14 cellular contexts compared by ENCODE assay signal in the genomic region with DNA sequence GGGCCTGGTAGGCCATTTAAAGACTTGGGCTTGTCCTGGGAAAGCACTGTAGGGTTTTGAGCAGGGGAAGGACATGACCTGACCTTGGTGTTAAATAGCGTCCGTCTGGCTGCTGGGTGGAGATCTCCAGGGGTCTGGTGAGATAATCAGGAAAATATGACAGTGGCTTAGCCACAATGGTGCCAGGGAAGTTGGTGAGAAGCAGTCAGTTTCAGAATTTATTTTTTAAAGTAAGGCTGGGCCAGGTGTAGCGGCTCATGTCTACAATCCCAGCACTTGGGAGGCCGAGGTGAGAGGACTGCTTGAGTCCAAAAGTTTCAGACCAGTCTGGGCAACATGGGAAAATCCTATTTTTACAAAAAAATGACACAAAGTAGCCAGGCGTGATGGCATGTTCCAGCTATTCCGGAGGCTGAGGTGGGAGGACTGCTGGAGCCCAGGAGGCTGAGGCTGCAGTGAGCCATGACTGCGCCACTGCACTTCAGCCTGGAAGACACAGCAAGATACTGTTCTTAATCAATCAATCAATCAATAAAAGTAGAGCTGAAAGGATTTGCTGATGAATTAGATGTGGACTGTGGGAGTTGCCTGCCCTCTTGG. TPM values are rescaled to one million over a fixed set of nuclear protein-coding genes. Genes with fewer than 3 reads are reported as not detected.
DNase-seq lines count a peak whose midpoint lies in the region; ATAC-seq, FAIRE-seq and TF ChIP-seq lines count a peak whose summit lies in the region.
"Had no signal": no experiment of that assay in that cellular context is flagged by ENCODE, and none has a peak within 500 bp of the region (broad histone marks: within the 10 kb centered on the region; RNA-seq: fewer than 3 reads in every experiment).

No MANE protein-coding gene starts in this region.

- H3K27ac ChIP-seq in HepG2 (ENCODE audit: extremely low read length, insufficient read depth, low read length) (peak overlapping the region; percentile 55), right lobe of liver (no peak overlapping the region), mesendoderm (ENCODE audit: low read depth, low read length) (no peak overlapping the region)
- H3K27ac ChIP-seq: colonic mucosa, HL-60 had no signal

- H3K4me2 ChIP-seq in HepG2 (ENCODE audit: low read depth, low read length) (peak overlapping the region; percentile 2; the same call in 1 of the 2 replicates), mesendoderm (ENCODE audit: low read length) (no peak overlapping the region)

- DNase-seq in HepG2 (ENCODE audit: low spot score) = no peak
- DNase-seq in right lobe of liver = no peak
- DNase-seq in activated CD8-positive, alpha-beta T cell treated with anti-CD3 and anti-CD28 coated beads, Interleukin-2, amount 10 ng/mL, durations not matched to agents 7 days and 5 days = no peak
- DNase-seq in mesendoderm = no peak
- DNase-seq in GM12892 (ENCODE audit: insufficient read length) = no peak
- DNase-seq in NCI-H1436 treated with DMSO at 0.1 percent for 48 hours (lab: John Stamatoyannopoulos, UW) = no peak
- DNase-seq in germinal center (ENCODE audit: low spot score) = no peak
- DNase-seq in GM20000 (ENCODE audit: low spot score) = no peak
- DNase-seq: activated effector memory CD4-positive, alpha-beta T cell treated with Interleukin-2 at 50 U/mL for 16 hours; colonic mucosa; islet precursor cell had no signal

- no peaks in the 10 kb centered on the region for H3K27me3 Mint-ChIP-seq in activated CD8-positive, alpha-beta T cell treated with anti-CD3 and anti-CD28 coated beads, Interleukin-2, amount 10 ng/mL, durations not matched to agents 7 days and 5 days (ENCODE audit: low read depth)

- no peak; a peak in 1 of 4 replicates for TF ChIP-seq POLR2A in HepG2 (IDR thresholded peaks at IDR 0.05; ENCODE audit: insufficient read depth in 1 of 2, low read depth in 2 of 2, low read length in 2 of 2)
- TF ChIP-seq POLR2A in right lobe of liver (IDR thresholded peaks at IDR 0.05) = no peak
- no peak for TF ChIP-seq POLR2A in GM12892 (IDR thresholded peaks at IDR 0.05; ENCODE audit: low read depth, low read length)

- H2BK120ac ChIP-seq in mesendoderm (ENCODE audit: low read depth, low read length) = no peak overlapping the region

- no peak overlapping the region for H3K18ac ChIP-seq in mesendoderm (ENCODE audit: low read length)

- no peak overlapping the region for H2AFZ ChIP-seq in HepG2 (ENCODE audit: low read length)

- H2BK15ac ChIP-seq in mesendoderm (replicated peaks; ENCODE audit: low read depth) = no peak overlapping the region

- H3K4me3 ChIP-seq in HepG2 (replicated peaks in 1 of 3; ENCODE audit: insufficient read depth in 1 of 3, low read depth in 2 of 3, low read length in 3 of 3) = no peak overlapping the region
- H3K4me3 ChIP-seq in right lobe of liver = no peak overlapping the region
- no peak overlapping the region for H3K4me3 ChIP-seq in mesendoderm (ENCODE audit: low read length)
- H3K4me3 ChIP-seq: colonic mucosa had no signal

- H3K36me3 Mint-ChIP-seq in activated CD8-positive, alpha-beta T cell treated with anti-CD3 and anti-CD28 coated beads, Interleukin-2, amount 10 ng/mL, durations not matched to agents 7 days and 5 days (ENCODE audit: low read depth) = peaks cover 82% of the 10 kb centered on the region

- BruUV-seq in HepG2 (replicated peaks; lab: Mats Ljungman, UMichigan) = no TSS peak

- no peak overlapping the region for H2AK5ac ChIP-seq in mesendoderm (ENCODE audit: low read length)

- in situ Hi-C loops in HepG2 (cut with HindIII; ENCODE audit: extremely low pct_ligation_motif_present, low pct_unique_long_range_greater_than_20kb) = no loop called here

- peaks cover 92% of the 10 kb centered on the region for H3K4me1 Mint-ChIP-seq in activated CD8-positive, alpha-beta T cell treated with anti-CD3 and anti-CD28 coated beads, Interleukin-2, amount 10 ng/mL, durations not matched to agents 7 days and 5 days (ENCODE audit: low read depth)

- H3K9me3 ChIP-seq in HepG2 (ENCODE audit: low read length) (no peaks in the 10 kb centered on the region), right lobe of liver (no peaks in the 10 kb centered on the region)
- H3K9me3 ChIP-seq: colonic mucosa had no signal

- no peak for ATAC-seq in HepG2
- ATAC-seq in right lobe of liver = no peak
- ATAC-seq in activated CD8-positive, alpha-beta T cell treated with anti-CD3 and anti-CD28 coated beads, Interleukin-2, amount 10 ng/mL, durations not matched to agents 7 days and 5 days = no peak
- ATAC-seq: PC-3 had no signal

- H3K4me1 ChIP-seq in HepG2 (ENCODE audit: insufficient read depth, low read length) = peaks cover 96% of the 10 kb centered on the region
- peaks cover 0 to 49% (median 19%) of the 10 kb centered on the region in 4 donors for H3K4me1 ChIP-seq in right lobe of liver
- H3K4me1 ChIP-seq in mesendoderm (ENCODE audit: control insufficient read depth, low read depth, low read length) = peaks cover 9% of the 10 kb centered on the region
- H3K4me1 ChIP-seq: colonic mucosa had no signal

- H3K27me3 ChIP-seq in HepG2 (ENCODE audit: control insufficient read depth in 1 of 2, insufficient read depth in 2 of 2, low read length in 2 of 2) (no peaks in the 10 kb centered on the region), right lobe of liver (no peaks in the 10 kb centered on the region), mesendoderm (ENCODE audit: insufficient read depth, low read length, poor library complexity) (no peaks in the 10 kb centered on the region)
- H3K27me3 ChIP-seq: colonic mucosa had no signal

- no peak overlapping the region for H3K56ac ChIP-seq in mesendoderm (ENCODE audit: low read length)

- POLR2A ChIA-PET in HepG2 (lab: Yijun Ruan, JAX) = interaction anchor here (1.0 to 20.7 kb wide), 5 partner anchors 10 to 57 kb away, joined by 3 to 643 read pairs (median 274); a partner anchor contains a TSS
- POLR2A ChIA-PET in activated CD8-positive, alpha-beta T cell treated with anti-CD3 and anti-CD28 coated beads, Interleukin-2, amount 10 ng/mL, durations not matched to agents 7 days and 5 days (lab: Charles Lee) = no interaction called here

- TF ChIP-seq EP300 in HepG2 (IDR thresholded peaks at IDR 0.05; ENCODE audit: low read depth in 2 of 2, low read length in 2 of 2) (no peak), HepG2 (CRISPR knock-in tag; IDR thresholded peaks at IDR 0.05; ENCODE audit: borderline replicate concordance) (no peak)

- 94% methylated on average over 7 of the region's 7 CpGs for WGBS in HepG2 (ENCODE audit: low lambda C conversion rate)
- WGBS in right lobe of liver (ENCODE audit: insufficient coverage, low coverage, low lambda C conversion rate, missing lambda C conversion rate) = 95% methylated on average over 5 of the region's 7 CpGs
- WGBS in mesendoderm (ENCODE audit: extremely low coverage, insufficient coverage, low lambda C conversion rate) = no CpG with 5 or more reads among the region's 7 CpGs

- peaks cover 90% of the 10 kb centered on the region for H3K79me2 ChIP-seq in HepG2 (ENCODE audit: insufficient read depth, low read length)
- no peaks in the 10 kb centered on the region for H3K79me2 ChIP-seq in mesendoderm (ENCODE audit: control insufficient read depth, insufficient read depth, low read length)

- no peak overlapping the region for H2BK5ac ChIP-seq in mesendoderm (ENCODE audit: low read length)

- no peak overlapping the region for H3K4ac ChIP-seq in mesendoderm (ENCODE audit: low read depth, low read length)

- H3K27ac Mint-ChIP-seq in activated CD8-positive, alpha-beta T cell treated with anti-CD3 and anti-CD28 coated beads, Interleukin-2, amount 10 ng/mL, durations not matched to agents 7 days and 5 days = peak overlapping the region; percentile 76

- H4K8ac ChIP-seq in mesendoderm (ENCODE audit: low read depth, low read length) = no peak overlapping the region

- peaks cover 8% of the 10 kb centered on the region for H3K79me1 ChIP-seq in mesendoderm (ENCODE audit: low read length)

- H4K20me1 ChIP-seq in HepG2 (ENCODE audit: insufficient read depth, low read length) = peaks cover 42% of the 10 kb centered on the region

- H3K9me3 Mint-ChIP-seq in activated CD8-positive, alpha-beta T cell treated with anti-CD3 and anti-CD28 coated beads, Interleukin-2, amount 10 ng/mL, durations not matched to agents 7 days and 5 days (ENCODE audit: insufficient read depth) = no peaks in the 10 kb centered on the region

- no peak for FAIRE-seq in HepG2 (lab: Jason Lieb, UNC)
- no peak for FAIRE-seq in GM12892 (lab: Jason Lieb, UNC)

- CTCF ChIA-PET in HepG2 (lab: Yijun Ruan, JAX; ENCODE audit: low intra/inter-chr PET ratio, low total read pairs) = interaction anchor here (4.1 kb wide), 1 partner anchor 42 kb away, joined by 13 read pairs; a partner anchor contains a TSS
- CTCF ChIA-PET in activated CD8-positive, alpha-beta T cell treated with anti-CD3 and anti-CD28 coated beads, Interleukin-2, amount 10 ng/mL, durations not matched to agents 7 days and 5 days (lab: Charles Lee) = interaction anchor here (1.5 to 8.4 kb wide), 4 partner anchors 19 to 41 kb away, joined by 6 to 186 read pairs (median 72); a partner anchor contains a TSS

- TF ChIP-seq CTCF in HepG2 (CRISPR knock-in tag; IDR thresholded peaks at IDR 0.05) (no peak), right lobe of liver (IDR thresholded peaks at IDR 0.05) (no peak), GM20000 (IDR thresholded peaks at IDR 0.05; ENCODE audit: extremely low read depth, missing control alignments) (no peak)

- TF ChIP-seq RAD21 in HepG2 (CRISPR knock-in tag; IDR thresholded peaks at IDR 0.05) = no peak

- peaks cover 61 to 85% of the 10 kb centered on the region in 2 experiments for H3K36me3 ChIP-seq in HepG2 (replicated peaks in 1 of 2; ENCODE audit: control insufficient read depth in 1 of 2, insufficient read depth in 2 of 2, low read length in 2 of 2)
- H3K36me3 ChIP-seq in right lobe of liver = peaks cover 0 to 1% (median 0%) of the 10 kb centered on the region in 4 donors
- H3K36me3 ChIP-seq in mesendoderm (ENCODE audit: control insufficient read depth, insufficient read depth, low read length) = no peaks in the 10 kb centered on the region
- H3K36me3 ChIP-seq: colonic mucosa had no signal

- intact Hi-C loops in HepG2 (cut with micrococcal nuclease; ENCODE audit: unreplicated experiment) = no loop called here
- intact Hi-C loops in right lobe of liver (cut with DNase I) = no loop called here

- no peak overlapping the region for H3K9ac ChIP-seq in HepG2 (ENCODE audit: insufficient read depth, low read depth, low read length)
- H3K9ac ChIP-seq in mesendoderm (ENCODE audit: low read length) = no peak overlapping the region

- peak overlapping the region; percentile 35 for H3K23ac ChIP-seq in mesendoderm (ENCODE audit: low read length)

- no peak overlapping the region for H3K4me3 Mint-ChIP-seq in activated CD8-positive, alpha-beta T cell treated with anti-CD3 and anti-CD28 coated beads, Interleukin-2, amount 10 ng/mL, durations not matched to agents 7 days and 5 days

- no peak overlapping the region for H4K5ac ChIP-seq in mesendoderm (ENCODE audit: low read length)

RNA-seq across cellular contexts. Expression of a gene that starts 41.4 kb away (rescaled TPM):
- total RNA-seq in HepG2 (2016; rRNA removed; fragmentation: Illumina TruSeq; extraction: Trizol) (164 and 200 TPM in 2 replicates), right lobe of liver (10 to 100 TPM; 30.5 to 96.1 (median 63.4) TPM)
- 60.9 and 61.0 TPM in 2 replicates for total RNA-seq in HepG2 (2016; cell fraction: cytosol; rRNA removed; fragmentation: Illumina TruSeq; extraction: Trizol; ENCODE audit: low read depth)
- total RNA-seq in HepG2 (2016; cell fraction: insoluble cytoplasmic fraction; rRNA removed; fragmentation: Illumina TruSeq; extraction: Trizol) = 169 and 173 TPM in 2 replicates
- 190 and 201 TPM in 2 replicates for total RNA-seq in HepG2 (2016; cell fraction: membrane; rRNA removed; fragmentation: Illumina TruSeq; extraction: Trizol)
- 135 and 148 TPM in 2 replicates for total RNA-seq in HepG2 (2016; cell fraction: nucleus; rRNA removed; fragmentation: Illumina TruSeq; extraction: Trizol)
- 258 and 259 TPM in 2 replicates for polyA plus RNA-seq in HepG2 (2011; rRNA removed)
- 215 and 224 TPM in 2 replicates for polyA plus RNA-seq in HepG2 (2011; cell fraction: cytosol; rRNA removed)
- 123 and 146 TPM in 2 replicates for polyA plus RNA-seq in HepG2 (2011; cell fraction: nucleus; rRNA removed)
- 184 and 192 TPM in 2 replicates for polyA plus RNA-seq in HepG2 (2012)
- 77.5 and 91.4 TPM in 2 replicates for polyA plus RNA-seq in HepG2 (2016; cell fraction: cytosol; fragmentation: Illumina TruSeq; extraction: Trizol; ENCODE audit: low read depth)
- polyA plus RNA-seq in HepG2 (2016; cell fraction: insoluble cytoplasmic fraction; fragmentation: Illumina TruSeq; extraction: Trizol; ENCODE audit: low read depth) = 214 and 252 TPM in 2 replicates
- 208 and 211 TPM in 2 replicates for polyA plus RNA-seq in HepG2 (2016; cell fraction: membrane; fragmentation: Illumina TruSeq; extraction: Trizol; ENCODE audit: low read depth)
- 168 and 174 TPM in 2 replicates for polyA plus RNA-seq in HepG2 (2016; cell fraction: nucleus; fragmentation: Illumina TruSeq; extraction: Trizol; ENCODE audit: insufficient read depth, low read depth)
- 34.8 and 259 TPM in 2 replicates for polyA minus RNA-seq in HepG2 (2011; rRNA and poly(A)+ RNA removed; ENCODE audit: low replicate concordance)
- 124 TPM in 2 replicates for polyA minus RNA-seq in HepG2 (2011; cell fraction: cytosol; rRNA and poly(A)+ RNA removed)
- polyA minus RNA-seq in HepG2 (2011; cell fraction: nucleus; rRNA and poly(A)+ RNA removed) = 215 and 221 TPM in 2 replicates
- total RNA-seq in activated CD8-positive, alpha-beta T cell treated with anti-CD3 and anti-CD28 coated beads, Interleukin-2, amount 10 ng/mL, durations not matched to agents 7 days and 5 days = 10 to 100 TPM; 71.4 to 73.0 TPM
- polyA plus RNA-seq in mesendoderm (2013, experiment 1 of 2) = 41.9 TPM
- 43.7 TPM for polyA plus RNA-seq in mesendoderm (2013, experiment 2 of 2)
- polyA plus RNA-seq in GM12892 (2012; ENCODE audit: missing spikeins) = 45.0 TPM

RNA-seq across cellular contexts. Expression of a gene that starts 43.5 kb away (rescaled TPM):
- total RNA-seq in HepG2 (2016; rRNA removed; fragmentation: Illumina TruSeq; extraction: Trizol) (not detected in 2 replicates), right lobe of liver (not detected)
- not detected in 2 replicates for total RNA-seq in HepG2 (2016; cell fraction: cytosol; rRNA removed; fragmentation: Illumina TruSeq; extraction: Trizol; ENCODE audit: low read depth)
- not detected in 2 replicates for total RNA-seq in HepG2 (2016; cell fraction: insoluble cytoplasmic fraction; rRNA removed; fragmentation: Illumina TruSeq; extraction: Trizol)
- not detected in 2 replicates for total RNA-seq in HepG2 (2016; cell fraction: membrane; rRNA removed; fragmentation: Illumina TruSeq; extraction: Trizol)
- not detected in 2 replicates for total RNA-seq in HepG2 (2016; cell fraction: nucleus; rRNA removed; fragmentation: Illumina TruSeq; extraction: Trizol)
- polyA plus RNA-seq in HepG2 (2011; rRNA removed) = 0.74 and 1.1 TPM in 2 replicates
- polyA plus RNA-seq in HepG2 (2011; cell fraction: cytosol; rRNA removed) = 0.97 and 1.4 TPM in 2 replicates
- 0.31 TPM in 1 of 2 replicates, not detected in the other for polyA plus RNA-seq in HepG2 (2011; cell fraction: nucleus; rRNA removed)
- polyA plus RNA-seq in HepG2 (2012) = 0.61 and 0.68 TPM in 2 replicates
- polyA plus RNA-seq in HepG2 (2016; cell fraction: cytosol; fragmentation: Illumina TruSeq; extraction: Trizol; ENCODE audit: low read depth) = not detected in 2 replicates
- not detected in 2 replicates for polyA plus RNA-seq in HepG2 (2016; cell fraction: insoluble cytoplasmic fraction; fragmentation: Illumina TruSeq; extraction: Trizol; ENCODE audit: low read depth)
- polyA plus RNA-seq in HepG2 (2016; cell fraction: membrane; fragmentation: Illumina TruSeq; extraction: Trizol; ENCODE audit: low read depth) = not detected in 2 replicates
- polyA plus RNA-seq in HepG2 (2016; cell fraction: nucleus; fragmentation: Illumina TruSeq; extraction: Trizol; ENCODE audit: insufficient read depth, low read depth) = not detected in 2 replicates
- not detected in 2 replicates for polyA minus RNA-seq in HepG2 (2011; rRNA and poly(A)+ RNA removed; ENCODE audit: low replicate concordance)
- not detected in 2 replicates for polyA minus RNA-seq in HepG2 (2011; cell fraction: cytosol; rRNA and poly(A)+ RNA removed)
- polyA minus RNA-seq in HepG2 (2011; cell fraction: nucleus; rRNA and poly(A)+ RNA removed) = not detected in 2 replicates
- not detected for total RNA-seq in activated CD8-positive, alpha-beta T cell treated with anti-CD3 and anti-CD28 coated beads, Interleukin-2, amount 10 ng/mL, durations not matched to agents 7 days and 5 days
- 0.06 TPM for polyA plus RNA-seq in mesendoderm (2013, experiment 1 of 2)
- not detected for polyA plus RNA-seq in mesendoderm (2013, experiment 2 of 2)
- polyA plus RNA-seq in GM12892 (2012; ENCODE audit: missing spikeins) = not detected
- total RNA-seq: PC-3 had no signal
- polyA plus RNA-seq: neural cell had no signal

RNA-seq across cellular contexts. Expression of a gene that starts 57.9 kb away (rescaled TPM):
- total RNA-seq in HepG2 (2016; rRNA removed; fragmentation: Illumina TruSeq; extraction: Trizol) = 124 and 190 TPM in 2 replicates
- total RNA-seq in HepG2 (2016; cell fraction: cytosol; rRNA removed; fragmentation: Illumina TruSeq; extraction: Trizol; ENCODE audit: low read depth) = 19.7 and 21.4 TPM in 2 replicates
- total RNA-seq in HepG2 (2016; cell fraction: insoluble cytoplasmic fraction; rRNA removed; fragmentation: Illumina TruSeq; extraction: Trizol) = 123 and 174 TPM in 2 replicates
- total RNA-seq in HepG2 (2016; cell fraction: membrane; rRNA removed; fragmentation: Illumina TruSeq; extraction: Trizol) = 59.2 and 59.7 TPM in 2 replicates
- 91.9 and 95.0 TPM in 2 replicates for total RNA-seq in HepG2 (2016; cell fraction: nucleus; rRNA removed; fragmentation: Illumina TruSeq; extraction: Trizol)
- polyA plus RNA-seq in HepG2 (2011; rRNA removed) = 20.0 and 34.3 TPM in 2 replicates
- 21.1 and 21.9 TPM in 2 replicates for polyA plus RNA-seq in HepG2 (2011; cell fraction: cytosol; rRNA removed)
- 16.5 and 21.6 TPM in 2 replicates for polyA plus RNA-seq in HepG2 (2011; cell fraction: nucleus; rRNA removed)
- polyA plus RNA-seq in HepG2 (2012) = 28.3 and 61.6 TPM in 2 replicates
- 8.4 and 9.3 TPM in 2 replicates for polyA plus RNA-seq in HepG2 (2016; cell fraction: cytosol; fragmentation: Illumina TruSeq; extraction: Trizol; ENCODE audit: low read depth)
- 186 and 207 TPM in 2 replicates for polyA plus RNA-seq in HepG2 (2016; cell fraction: insoluble cytoplasmic fraction; fragmentation: Illumina TruSeq; extraction: Trizol; ENCODE audit: low read depth)
- polyA plus RNA-seq in HepG2 (2016; cell fraction: membrane; fragmentation: Illumina TruSeq; extraction: Trizol; ENCODE audit: low read depth) = 30.8 and 32.2 TPM in 2 replicates
- 122 and 124 TPM in 2 replicates for polyA plus RNA-seq in HepG2 (2016; cell fraction: nucleus; fragmentation: Illumina TruSeq; extraction: Trizol; ENCODE audit: insufficient read depth, low read depth)
- polyA minus RNA-seq in HepG2 (2011; rRNA and poly(A)+ RNA removed; ENCODE audit: low replicate concordance) = 23.1 and 74.5 TPM in 2 replicates
- 31.8 and 39.1 TPM in 2 replicates for polyA minus RNA-seq in HepG2 (2011; cell fraction: cytosol; rRNA and poly(A)+ RNA removed)
- 42.3 and 53.4 TPM in 2 replicates for polyA minus RNA-seq in HepG2 (2011; cell fraction: nucleus; rRNA and poly(A)+ RNA removed)
- total RNA-seq in right lobe of liver = 1 to 10 TPM in 5 of 6 experiments, under 1 TPM in 1; 0.56 to 8.3 (median 2.8) TPM
- 100 to 1,000 TPM; 172 to 174 TPM for total RNA-seq in activated CD8-positive, alpha-beta T cell treated with anti-CD3 and anti-CD28 coated beads, Interleukin-2, amount 10 ng/mL, durations not matched to agents 7 days and 5 days
- 119 TPM for polyA plus RNA-seq in mesendoderm (2013, experiment 1 of 2)
- polyA plus RNA-seq in mesendoderm (2013, experiment 2 of 2) = 120 TPM
- 35.8 TPM for polyA plus RNA-seq in GM12892 (2012; ENCODE audit: missing spikeins)
